In the genomic region with DNA sequence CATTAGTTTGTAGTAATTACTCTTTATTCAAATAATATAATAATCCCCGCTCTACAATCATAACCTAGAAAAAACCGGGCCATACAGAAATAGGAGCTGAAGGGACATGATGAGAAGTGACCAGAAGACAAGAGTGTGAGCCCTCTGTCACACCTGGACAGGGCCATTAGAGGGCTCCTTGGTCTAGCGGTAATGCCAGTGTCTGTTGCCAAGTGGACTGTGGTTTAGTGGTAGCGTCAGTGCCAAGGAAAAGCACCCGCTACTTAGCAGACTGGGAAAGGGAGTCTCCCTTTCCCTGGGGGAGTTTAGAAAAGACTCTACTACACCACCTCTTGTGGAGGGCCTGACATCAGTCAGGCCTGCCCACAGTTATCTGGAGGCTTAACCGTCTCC, we compare ENCODE assay signal across 21 cellular contexts. TPM values are rescaled to one million over a fixed set of nuclear protein-coding genes. Genes with fewer than 3 reads are reported as not detected.
"Had no signal": no experiment of that assay in that cellular context is flagged by ENCODE, and none has a peak within 500 bp of the region (broad histone marks: within the 10 kb centered on the region; RNA-seq: fewer than 3 reads in every experiment).

No MANE protein-coding gene starts in this region.

- H3K27me3 ChIP-seq: SJCRH30 had no signal

- H3K4me3 ChIP-seq: SJCRH30 had no signal

- H3K27ac ChIP-seq: RWPE1, SJCRH30 had no signal

- DNase-seq: Karpas-422, KBM-7, MM.1S, NCI-H1105, NCI-H1417, NCI-H1436 treated with DMSO at 0.1 percent for 48 hours, NCI-H1694, NCI-H187 treated with DMSO at 0.1 percent for 48 hours, NCI-H2029 treated with DMSO at 0.1 percent for 48 hours, NCI-H2171 treated with DMSO at 0.1 percent for 48 hours, NCI-H345, NCI-H446 treated with DMSO at 0.1 percent for 48 hours, NCI-H510A treated with DMSO at 0.1 percent for 48 hours, NCI-H526, NCI-H82, SHP77 treated with DMSO at 0.1 percent for 48 hours, SJCRH30, T-helper 1 cell had no signal

- ATAC-seq: SK-N-SH treated with all-trans-retinoic acid at 6 μM for 48 hours had no signal

- H3K9me3 ChIP-seq: SJCRH30 had no signal

- H3K36me3 ChIP-seq: SJCRH30 had no signal

- H3K4me1 ChIP-seq: SJCRH30 had no signal

RNA-seq across cellular contexts. Expression of gene PCBP3, which starts 19.1 kb away (rescaled TPM):
- total RNA-seq: HT-29, SJCRH30 had no signal
